Comparison of ENCODE assay signal across 14 cellular contexts in the genomic region with DNA sequence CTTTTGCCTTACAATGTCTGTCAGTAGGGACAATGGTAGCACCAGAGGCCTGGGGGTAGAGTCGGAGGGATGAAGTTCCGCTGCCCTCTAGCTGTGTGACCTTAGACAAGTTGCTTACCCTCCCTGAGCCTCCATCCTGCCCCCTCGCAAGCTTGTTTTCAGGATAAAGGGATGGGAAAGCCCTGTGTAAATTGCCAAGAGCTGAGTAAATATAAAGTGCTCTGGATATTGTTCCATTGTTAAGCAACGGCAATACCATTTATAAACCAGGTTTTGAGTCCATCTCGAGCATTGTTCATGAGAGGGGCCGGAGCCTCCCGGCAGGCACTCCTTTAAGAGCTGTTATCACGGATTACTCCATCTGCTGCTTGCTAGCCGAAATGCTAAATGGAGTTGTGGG.
A peak's percentile ranks its signal among the peaks of the same experiment; 100 is the strongest.
DNase-seq lines count a peak whose midpoint lies in the region; ATAC-seq and TF ChIP-seq lines count a peak whose summit lies in the region.
"Had no signal": no experiment of that assay in that cellular context is flagged by ENCODE, and none has a peak within 500 bp of the region (broad histone marks: within the 10 kb centered on the region; RNA-seq: fewer than 3 reads in every experiment).

No MANE protein-coding gene starts in this region.

- no peaks in the 10 kb centered on the region for H3K9me3 ChIP-seq in left ventricle myocardium inferior (replicated peaks)
- H3K9me3 ChIP-seq in body of pancreas, result no peaks in the 10 kb centered on the region
- no peaks in the 10 kb centered on the region for H3K9me3 ChIP-seq in muscle layer of colon (ENCODE audit: low read length)
- H3K9me3 ChIP-seq in uterus, result no peaks in the 10 kb centered on the region

- intact Hi-C loops in left ventricle myocardium inferior (cut with micrococcal nuclease) (no loop called here), Right ventricle myocardium inferior (cut with DNase I) (no loop called here), body of pancreas (cut with DNase I) (no loop called here), uterus (cut with DNase I; ENCODE audit: low total_unique reads) (no loop called here)

- no peak for ATAC-seq in Right ventricle myocardium inferior
- no peak for ATAC-seq in body of pancreas
- ATAC-seq in HG03045 (IDR thresholded peaks at IDR 0.05; ENCODE audit: unreplicated experiment), result no peak
- ATAC-seq in GM18868 (IDR thresholded peaks at IDR 0.05; ENCODE audit: unreplicated experiment), result no peak

- WGBS in body of pancreas, 2 donors, result 83 to 85% methylated on average over 8 to 9 of the region's 9 CpGs

- peaks cover 100% of the 10 kb centered on the region for H3K4me1 ChIP-seq in left ventricle myocardium inferior
- peaks cover 96% of the 10 kb centered on the region for H3K4me1 ChIP-seq in body of pancreas
- H3K4me1 ChIP-seq in muscle layer of colon (ENCODE audit: insufficient read depth, low read length), result peaks cover 97% of the 10 kb centered on the region
- H3K4me1 ChIP-seq in uterus, result peaks cover 34% of the 10 kb centered on the region in 2 donors

- peak overlapping the region; percentile 81 for H3K27ac ChIP-seq in left ventricle myocardium inferior (replicated peaks)
- H3K27ac ChIP-seq in body of pancreas, result peak overlapping the region in 3 of 4 donors; percentile 14 to 55 (median 20)
- peak overlapping the region; percentile 63 for H3K27ac ChIP-seq in muscle layer of colon (ENCODE audit: low read depth, low read length)
- H3K27ac ChIP-seq in uterus, result peak overlapping the region; percentile 98 to 100
- H3K27ac ChIP-seq: cardiac muscle cell had no signal

- H3K27me3 ChIP-seq in left ventricle myocardium inferior (ENCODE audit: low read depth) (no peaks in the 10 kb centered on the region), body of pancreas (no peaks in the 10 kb centered on the region), muscle layer of colon (ENCODE audit: control insufficient read depth in 1 of 2, insufficient read depth in 2 of 2, low read length in 2 of 2) (no peaks in the 10 kb centered on the region), uterus (no peaks in the 10 kb centered on the region)

- DNase-seq in left ventricle myocardium inferior (no peak), Right ventricle myocardium inferior (ENCODE audit: missing footprints) (no peak), body of pancreas (peak in 1 of 4 donors; percentile 4), uterus (no peak), NCI-H1105 treated with DMSO at 0.1 percent for 48 hours (lab: John Stamatoyannopoulos, UW) (no peak)
- DNase-seq: activated CD4-positive, alpha-beta T cell treated with anti-CD3 and anti-CD28 coated beads, Interleukin-2, amount 50 U/mL, for 1 hour; activated effector memory CD4-positive, alpha-beta T cell treated with anti-CD3 and anti-CD28 coated beads, Interleukin-2, amount 50 U/mL, for 16 hours; KG1; NCI-H2081; T-helper 1 cell had no signal

- TF ChIP-seq CTCF in left ventricle myocardium inferior (IDR thresholded peaks at IDR 0.05; ENCODE audit: borderline replicate concordance) (no peak), body of pancreas (IDR thresholded peaks at IDR 0.05) (no peak), uterus (IDR thresholded peaks at IDR 0.05) (no peak)

- no peak for TF ChIP-seq POLR2A in body of pancreas (IDR thresholded peaks at IDR 0.05)
- TF ChIP-seq POLR2A in uterus (IDR thresholded peaks at IDR 0.05), result no peak

- peak overlapping the region; percentile 12 for H3K4me3 ChIP-seq in left ventricle myocardium inferior
- H3K4me3 ChIP-seq in body of pancreas, result no peak overlapping the region
- H3K4me3 ChIP-seq in muscle layer of colon (ENCODE audit: low read depth in 1 of 2, low read length in 2 of 2), result no peak overlapping the region
- peak overlapping the region in 1 of 2 donors; percentile 15 for H3K4me3 ChIP-seq in uterus
- H3K4me3 ChIP-seq: cardiac muscle cell had no signal

- H3K36me3 ChIP-seq in left ventricle myocardium inferior, result peaks cover 8% of the 10 kb centered on the region
- no peaks in the 10 kb centered on the region for H3K36me3 ChIP-seq in body of pancreas (replicated peaks in 1 of 2; ENCODE audit: insufficient read depth in 1 of 2, low read depth in 2 of 2)
- peaks cover 4% of the 10 kb centered on the region for H3K36me3 ChIP-seq in muscle layer of colon (ENCODE audit: insufficient read depth, low read length)
- H3K36me3 ChIP-seq in uterus, result no peaks in the 10 kb centered on the region
- H3K36me3 ChIP-seq: cardiac muscle cell had no signal

- H3K9ac ChIP-seq in muscle layer of colon (ENCODE audit: low read length), result peak overlapping the region; percentile 15

Comparison
In these comparisons a context has a peak if more than half of its experiments do, and no peak if none do; other contexts are left out.
1. H3K27ac ChIP-seq: peak in every context shown above with its lines; median percentile 99 in uterus; 81 in left ventricle myocardium inferior; 63 in muscle layer of colon; 20 in body of pancreas.